In genomic region chr10:71999360-72000072, GRCh38 we compare ENCODE assay signal across 9 cellular contexts. TPM values are rescaled to one million over a fixed set of nuclear protein-coding genes. Genes with fewer than 3 reads are reported as not detected.
DNase-seq lines count a peak whose midpoint lies in the region; ATAC-seq and TF ChIP-seq lines count a peak whose summit lies in the region.
"Had no signal": no experiment of that assay in that cellular context is flagged by ENCODE, and none has a peak within 500 bp of the region (broad histone marks: within the 10 kb centered on the region; RNA-seq: fewer than 3 reads in every experiment).

No MANE protein-coding gene starts in this region.

- DNase-seq in Calu3 (no peak), activated B cell treated with CpG ODN at 0.5 μM for 24 hours (no peak), heart left ventricle (peak; percentile 86 to 93 (median 89)), prostate gland (ENCODE audit: low spot score) (no peak), NCI-H345 (lab: John Stamatoyannopoulos, UW) (no peak)
- no peak for DNase-seq in activated CD4-positive, CD25-positive, alpha-beta regulatory T cell (lab: John Stamatoyannopoulos, UW)
- no peak for DNase-seq in activated CD4-positive, alpha-beta T cell treated with anti-CD3 and anti-CD28 coated beads for 4 hours
- DNase-seq: effector CD4-positive, alpha-beta T cell had no signal

- no peaks in the 10 kb centered on the region for H3K9me3 ChIP-seq in heart left ventricle
- H3K9me3 ChIP-seq in prostate gland, result no peaks in the 10 kb centered on the region

- H3K4me1 Mint-ChIP-seq in Calu3 (ENCODE audit: low read depth, unreplicated experiment) (peaks cover 52% of the 10 kb centered on the region), activated B cell treated with CpG ODN at 0.5 μM for 24 hours (peaks cover 21% of the 10 kb centered on the region)

- H3K9me3 Mint-ChIP-seq in Calu3 (ENCODE audit: low read depth, unreplicated experiment), result no peaks in the 10 kb centered on the region
- no peaks in the 10 kb centered on the region for H3K9me3 Mint-ChIP-seq in activated B cell treated with CpG ODN at 0.5 μM for 24 hours

- peak overlapping the region; percentile 53 for H3K27ac Mint-ChIP-seq in Calu3 (ENCODE audit: unreplicated experiment)
- no peak overlapping the region for H3K27ac Mint-ChIP-seq in activated B cell treated with CpG ODN at 0.5 μM for 24 hours

- intact Hi-C loops in Calu3 (cut with micrococcal nuclease; ENCODE audit: unreplicated experiment) (no loop called here), activated B cell treated with CpG ODN at 0.5 μM for 24 hours (cut with micrococcal nuclease) (no loop called here), heart left ventricle (cut with DNase I) (loop anchor here in 2 of 10 donors (5.0 kb wide), 2 partner anchors 37 to 38 kb away; partner anchors contain the start of gene CHST3 (in 1 of the 2)), prostate gland (cut with DNase I) (no loop called here)

- BruUV-seq in Calu3 (replicated peaks; lab: Mats Ljungman, UMichigan), result no TSS peak

- POLR2A ChIA-PET in activated B cell treated with CpG ODN at 0.5 μM for 24 hours (lab: Charles Lee), result no interaction called here

- H3K36me3 ChIP-seq in heart left ventricle (no peaks in the 10 kb centered on the region), prostate gland (no peaks in the 10 kb centered on the region)

- TF ChIP-seq POLR2A in heart left ventricle (IDR thresholded peaks at IDR 0.05), result no peak
- no peak for TF ChIP-seq POLR2A in prostate gland (IDR thresholded peaks at IDR 0.05)

- CTCF ChIA-PET in Calu3 (lab: Charles Lee) (interaction anchor here (0.5 to 1.9 kb wide), 9 partner anchors 10 to 688 kb away, joined by 3 to 10 read pairs (median 6); no protein-coding TSS in a partner anchor), activated B cell treated with CpG ODN at 0.5 μM for 24 hours (lab: Charles Lee) (no interaction called here)

- H3K36me3 Mint-ChIP-seq in Calu3 (ENCODE audit: insufficient read depth, unreplicated experiment) (no peaks in the 10 kb centered on the region), activated B cell treated with CpG ODN at 0.5 μM for 24 hours (ENCODE audit: low read depth) (no peaks in the 10 kb centered on the region)

- H3K4me1 ChIP-seq in heart left ventricle (peaks cover 16 to 77% (median 59%) of the 10 kb centered on the region in 12 donors), prostate gland (replicated peaks) (peaks cover 2% of the 10 kb centered on the region)

- no peak for TF ChIP-seq CTCF in Calu3 (IDR thresholded peaks at IDR 0.05; ENCODE audit: unreplicated experiment)
- TF ChIP-seq CTCF in activated B cell treated with CpG ODN at 0.5 μM for 24 hours (IDR thresholded peaks at IDR 0.05), result no peak
- TF ChIP-seq CTCF in heart left ventricle (IDR thresholded peaks at IDR 0.05), result no peak
- no peak for TF ChIP-seq CTCF in prostate gland (IDR thresholded peaks at IDR 0.05)

- peak overlapping the region in 3 of 12 donors; percentile 5 to 9 (median 8) for H3K4me3 ChIP-seq in heart left ventricle
- no peak overlapping the region for H3K4me3 ChIP-seq in prostate gland

- no peaks in the 10 kb centered on the region for H3K27me3 ChIP-seq in heart left ventricle
- no peaks in the 10 kb centered on the region for H3K27me3 ChIP-seq in prostate gland (replicated peaks; ENCODE audit: insufficient read depth)

- H3K27me3 Mint-ChIP-seq in Calu3 (ENCODE audit: unreplicated experiment), result no peaks in the 10 kb centered on the region
- H3K27me3 Mint-ChIP-seq in activated B cell treated with CpG ODN at 0.5 μM for 24 hours, result peaks cover 2% of the 10 kb centered on the region

- H3K27ac ChIP-seq in heart left ventricle, result peak overlapping the region; percentile 63 to 89 (median 82)
- H3K27ac ChIP-seq in prostate gland, result peak overlapping the region; percentile 60

- ATAC-seq in activated B cell treated with CpG ODN at 0.5 μM for 24 hours (ENCODE audit: low read depth), result peak; percentile 56
- ATAC-seq in heart left ventricle, result peak; percentile 63 to 80 (median 76)
- ATAC-seq in HG03460 (IDR thresholded peaks at IDR 0.05; ENCODE audit: unreplicated experiment), result no peak

- H3K4me3 Mint-ChIP-seq in Calu3 (ENCODE audit: low read depth, unreplicated experiment) (peak overlapping the region; percentile 31), activated B cell treated with CpG ODN at 0.5 μM for 24 hours (no peak overlapping the region)

- 28 to 54% (median 32%) methylated on average over 11 to 21 of the region's 21 CpGs for WGBS in heart left ventricle, 4 donors
- 32% methylated on average over 19 of the region's 21 CpGs for WGBS in prostate gland

RNA-seq across cellular contexts. Expression of gene CHST3, which starts 35.3 kb away (rescaled TPM):
- total RNA-seq in Calu3 (2022) (14.3 and 32.4 TPM in 2 replicates), activated B cell treated with CpG ODN at 0.5 μM for 24 hours (not detected in 2 replicates), heart left ventricle (10 to 100 TPM; 12.0 to 51.3 (median 25.0) TPM), prostate gland (100 to 1,000 TPM in 1 of 2 donors, 10 to 100 TPM in 1; 16.5 to 197 TPM)
- polyA plus RNA-seq in heart left ventricle, result 10 to 100 TPM in 1 of 2 donors, 1 to 10 TPM in 1; 8.1 to 30.4 TPM

Comparison
In these comparisons a context has a peak if more than half of its experiments do, and no peak if none do; other contexts are left out.
1. DNase-seq: peak in heart left ventricle (5 of 5); none in Calu3 (single experiment), activated B cell treated with CpG ODN at 0.5 μM for 24 hours (single experiment), prostate gland (single experiment), activated CD4-positive, CD25-positive, alpha-beta regulatory T cell (0 of 4), activated CD4-positive, alpha-beta T cell treated with anti-CD3 and anti-CD28 coated beads for 4 hours (0 of 2) and NCI-H345 (single experiment).
2. RNA of gene CHST3, which starts 35.3 kb away (total RNA-seq): 16.5 to 197 TPM in prostate gland, 14.3 to 32.4 TPM in Calu3 and 12.0 to 51.3 TPM in heart left ventricle; not detected in activated B cell treated with CpG ODN at 0.5 μM for 24 hours; every median in the first group is over 10 times any median in the second.